1 cellular context compared by ENCODE assay signal in the genomic region with DNA sequence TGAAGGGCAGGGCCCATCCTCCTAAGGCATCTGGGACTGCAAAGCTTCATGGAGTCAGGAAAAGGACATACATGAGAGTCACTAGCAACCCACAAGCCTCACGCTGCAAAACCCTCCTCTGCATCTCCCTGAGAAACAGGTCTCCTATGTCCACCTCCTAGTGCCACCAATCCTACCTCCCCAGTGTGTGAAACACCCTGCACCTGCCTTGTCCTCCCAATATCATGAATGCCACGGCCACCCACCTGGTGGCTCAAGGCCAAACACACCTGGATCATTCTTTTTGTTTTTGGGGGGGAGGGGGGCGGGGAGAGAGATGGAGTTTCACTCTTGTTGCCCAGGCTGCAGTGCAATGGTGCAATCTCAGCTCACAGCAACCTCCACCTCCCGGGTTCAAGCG.
TF ChIP-seq lines count a peak whose summit lies in the region.

No MANE protein-coding gene starts in this region.

TF ChIP-seq in H1, 55 proteins besides CTCF, POLR2A, EP300 and RAD21:
- peak; percentile 56; the same call in 1 of the 2 replicates for TF ChIP-seq POLR2AphosphoS5 (IDR thresholded peaks at IDR 0.05; ENCODE audit: low read depth, low read length)
- TF ChIP-seq YY1 (IDR thresholded peaks at IDR 0.05; ENCODE audit: low read depth, low read length), result no peak
